Comparison of ENCODE assay signal across 8 cellular contexts in genomic region chr22:40651563-40652501, GRCh38. TPM values are rescaled to one million over a fixed set of nuclear protein-coding genes. Genes with fewer than 3 reads are reported as not detected.
DNase-seq lines count a peak whose midpoint lies in the region; ATAC-seq and TF ChIP-seq lines count a peak whose summit lies in the region.

No MANE protein-coding gene starts in this region.

- TF ChIP-seq CTCF in coronary artery (IDR thresholded peaks at IDR 0.05): no peak

- DNase-seq in DMS53 (lab: John Stamatoyannopoulos, UW): peak; percentile 97
- peak; percentile 92 for DNase-seq in NCI-H748 (lab: John Stamatoyannopoulos, UW; ENCODE audit: unreplicated experiment)
- peak; percentile 63 to 82 for DNase-seq in activated CD4-positive, alpha-beta T cell treated with anti-CD3 and anti-CD28 coated beads, Interleukin-2, amount 50 U/mL, for 24 hours (ENCODE audit: low read depth in 1 of 2, low spot score in 1 of 2)
- DNase-seq in coronary artery (ENCODE audit: low spot score): peak; percentile 99
- DNase-seq in left lobe of liver (ENCODE audit: low spot score): peak; percentile 84
- DNase-seq in stimulated activated CD4-positive, alpha-beta T cell treated with anti-CD3 and anti-CD28 coated beads, Interleukin-1b, Interleukin-23, amount 100 ng/mL, for 24 hours (ENCODE audit: low read depth in 4 of 4, low spot score in 1 of 4): peak; percentile 61 to 87 (median 72)

- peak overlapping the region; percentile 81 for H3K4me3 ChIP-seq in coronary artery

- peak overlapping the region; percentile 97 for H3K27ac ChIP-seq in coronary artery

- ATAC-seq in HG03520 (IDR thresholded peaks at IDR 0.05; ENCODE audit: unreplicated experiment): peak; percentile 69
- peak; percentile 76 for ATAC-seq in left lobe of liver
- no peak for ATAC-seq in HG03342 (IDR thresholded peaks at IDR 0.05; ENCODE audit: unreplicated experiment)

RNA-seq across cellular contexts. Expression of gene MRTFA, which starts 15.3 kb away (rescaled TPM):
- 12.8 TPM for total RNA-seq in left lobe of liver

RNA-seq across cellular contexts. Expression of gene MCHR1, which starts 27.5 kb away (rescaled TPM):
- total RNA-seq in left lobe of liver: 2.3 TPM
